ENCODE assay signal across 20 cellular contexts in genomic region chr18:29488617-29489016, GRCh38.
"Had no signal": no experiment of that assay in that cellular context is flagged by ENCODE, and none has a peak within 500 bp of the region (broad histone marks: within the 10 kb centered on the region; RNA-seq: fewer than 3 reads in every experiment).

No MANE protein-coding gene starts in this region.

- ATAC-seq: activated CD4-positive, alpha-beta T cell treated with anti-CD3 and anti-CD28 coated beads for 36 hours; activated naive CD4-positive, alpha-beta T cell treated with anti-CD3 and anti-CD28 coated beads, Interleukin-2, amount 50 U/mL, for 72 hours; lower lobe of right lung; right lobe of liver; stimulated activated naive CD8-positive, alpha-beta T cell treated with anti-CD3 and anti-CD28 coated beads, Interleukin-15, amount 100 ng/mL, for 72 hours; WTC11 had no signal

- H3K79me2 ChIP-seq: parathyroid adenoma had no signal

- H2AFZ ChIP-seq: parathyroid adenoma had no signal

- H3K36me3 ChIP-seq: lower lobe of right lung, right lobe of liver, suprapubic skin, transverse colon, vagina had no signal

- H3K4me1 ChIP-seq: lower lobe of right lung, parathyroid adenoma, right lobe of liver, suprapubic skin, transverse colon, vagina had no signal

- H3K4me2 ChIP-seq: smooth muscle cell had no signal

- H3K9me3 ChIP-seq: lower lobe of right lung, right lobe of liver, suprapubic skin, transverse colon, vagina had no signal

- DNase-seq: activated CD4-positive, alpha-beta memory T cell treated with anti-CD3 and anti-CD28 coated beads for 36 hours; activated CD4-positive, alpha-beta T cell treated with anti-CD3 and anti-CD28 coated beads for 36 hours; activated gamma-delta T cell treated with Interleukin-2 at 50 U/mL for 16 hours; activated T-cell treated with anti-CD3 and anti-CD28 coated beads for 4 hours; amniotic stem cell; caudate nucleus; erythroblast; foreskin melanocyte; hypothalamus; lower lobe of right lung; right lobe of liver; stimulated activated CD4-positive, alpha-beta T cell treated with anti-CD3 and anti-CD28 coated beads, Interleukin-4, amount 100 ng/mL, for 1 hour; stimulated activated naive CD8-positive, alpha-beta T cell treated with anti-CD3 and anti-CD28 coated beads, Interleukin-15, amount 100 ng/mL, for 72 hours; transverse colon had no signal

- H3K27me3 ChIP-seq: suprapubic skin, transverse colon, vagina had no signal

- H3K4me3 ChIP-seq: lower lobe of right lung, right lobe of liver, smooth muscle cell, suprapubic skin, transverse colon, vagina had no signal

- H3K9ac ChIP-seq: parathyroid adenoma had no signal

- H3K27ac ChIP-seq: lower lobe of right lung, parathyroid adenoma, right lobe of liver, suprapubic skin, transverse colon, vagina had no signal
